9 cellular contexts compared by ENCODE assay signal in the genomic region with DNA sequence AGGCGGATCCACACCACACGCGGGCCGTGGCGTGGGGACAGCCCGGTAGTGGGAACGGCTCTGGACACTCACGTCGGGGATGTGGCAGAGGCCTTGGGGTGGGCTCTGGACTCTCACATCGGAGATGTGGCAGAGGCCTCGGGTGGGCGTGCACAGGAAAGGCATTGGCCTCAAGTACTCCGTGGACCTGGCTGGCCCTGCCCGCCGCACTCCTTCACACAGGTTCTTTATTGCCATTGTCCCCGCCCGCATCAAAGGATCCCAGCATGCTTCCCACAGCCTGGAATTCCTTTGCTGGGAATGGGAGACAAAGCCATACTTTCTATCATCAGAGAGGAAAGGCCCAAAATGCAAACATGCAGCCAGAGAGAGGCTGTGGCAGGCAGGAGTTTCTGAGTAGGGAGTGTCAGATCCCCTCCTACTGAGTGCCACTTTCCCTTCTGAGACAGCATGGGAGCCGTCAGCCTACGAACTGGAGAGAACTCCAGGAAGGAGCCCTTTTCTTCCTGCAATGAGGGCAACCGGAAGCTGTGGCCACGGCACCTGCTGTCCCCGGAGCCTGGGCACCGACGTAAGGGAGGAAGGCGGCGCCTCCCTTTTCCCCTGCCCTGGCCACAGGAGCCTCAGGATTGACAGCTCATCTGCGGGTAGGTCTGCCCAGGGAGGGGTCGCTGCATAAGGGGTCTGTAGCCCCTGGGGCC. TPM values are rescaled to one million over a fixed set of nuclear protein-coding genes. Genes with fewer than 3 reads are reported as not detected.
A peak's percentile ranks its signal among the peaks of the same experiment; 100 is the strongest.
DNase-seq lines count a peak whose midpoint lies in the region; ATAC-seq and TF ChIP-seq lines count a peak whose summit lies in the region.
"Had no signal": no experiment of that assay in that cellular context is flagged by ENCODE, and none has a peak within 500 bp of the region (broad histone marks: within the 10 kb centered on the region; RNA-seq: fewer than 3 reads in every experiment).

No MANE protein-coding gene starts in this region.

- no peaks in the 10 kb centered on the region for H4K20me1 ChIP-seq in H9 (ENCODE audit: control insufficient read depth, insufficient read depth, insufficient read length)

- H2BK20ac ChIP-seq in H9 (ENCODE audit: low read depth, low read length, poor library complexity, severe bottlenecking), result no peak overlapping the region

- H2BK120ac ChIP-seq in H9 (ENCODE audit: low read depth, low read length, poor library complexity, severe bottlenecking), result no peak overlapping the region

- H3K4me3 ChIP-seq in AG04450 (ENCODE audit: low read depth, low read length) (no peak overlapping the region), MG63 (no peak overlapping the region)

- no peak overlapping the region for H3K4me2 ChIP-seq in H9 (ENCODE audit: insufficient read depth, insufficient read length, low read length)

- H3K56ac ChIP-seq in H9 (ENCODE audit: insufficient read length, low read depth, low read length), result no peak overlapping the region

- H3K4me1 ChIP-seq in H9 (ENCODE audit: insufficient read depth, low read length), result peaks cover 4% of the 10 kb centered on the region; the same call in 1 of the 2 replicates

- no peaks in the 10 kb centered on the region; the same call in 1 of the 2 replicates for H3K9me3 ChIP-seq in AG04450 (ENCODE audit: control insufficient read depth, insufficient read depth, low read length)
- no peaks in the 10 kb centered on the region for H3K9me3 ChIP-seq in H9 (ENCODE audit: control insufficient read depth, low read depth, low read length)
- H3K9me3 ChIP-seq in MG63, result no peaks in the 10 kb centered on the region

- CTCF ChIA-PET in AG04450 (lab: Charles Lee), result interaction anchor here (0.8 to 1.6 kb wide), 4 partner anchors 11 to 261 kb away, joined by 3 to 8 read pairs (median 4); a partner anchor contains a TSS
- CTCF ChIA-PET in activated CD8-positive, alpha-beta T cell treated with anti-CD3 and anti-CD28 coated beads for 36 hours (lab: Charles Lee), result interaction anchor here (0.7 to 1.9 kb wide), 2 partner anchors 10 to 62 kb away, joined by 3 to 8 read pairs; a partner anchor contains a TSS

- H3K4ac ChIP-seq in H9 (ENCODE audit: low read depth, low read length), result no peak overlapping the region

- no peak overlapping the region for H2AFZ ChIP-seq in H9 (ENCODE audit: low read length)

- WGBS in H9 (ENCODE audit: extremely low coverage, insufficient read length, low lambda C conversion rate), result no CpG with 5 or more reads among the region's 28 CpGs

- no peak overlapping the region for H3K23ac ChIP-seq in H9 (ENCODE audit: insufficient read length, low read depth, low read length)

- TF ChIP-seq CTCF in AG04450 (IDR thresholded peaks at IDR 0.05; ENCODE audit: low read depth, low read length), result no peak
- no peak for TF ChIP-seq CTCF in H9 (conservative IDR thresholded peaks at IDR 0.05)
- no peak for TF ChIP-seq CTCF in activated CD8-positive, alpha-beta T cell treated with anti-CD3 and anti-CD28 coated beads for 36 hours (IDR thresholded peaks at IDR 0.05)

- no peak overlapping the region for H4K91ac ChIP-seq in H9 (ENCODE audit: insufficient read length, low read depth, low read length)

- no peak overlapping the region for H2BK15ac ChIP-seq in H9 (ENCODE audit: low read depth, low read length)

- no peak overlapping the region for H4K5ac ChIP-seq in H9 (ENCODE audit: insufficient read length, low read depth, low read length)

- DNase-seq in AG04450 (ENCODE audit: low read depth, low spot score) (no peak), H9 (no peak), memory B cell (ENCODE audit: low spot score in 2 of 2) (no peak), RKO (ENCODE audit: low spot score) (no peak), GM19238 (ENCODE audit: insufficient read length, low spot score) (no peak), NCI-H510A treated with DMSO at 0.1 percent for 48 hours (lab: John Stamatoyannopoulos, UW) (no peak), MG63 (no peak)
- DNase-seq in activated CD8-positive, alpha-beta T cell treated with anti-CD3 and anti-CD28 coated beads for 36 hours, result peak; percentile 54
- DNase-seq: DMS 273 treated with DMSO at 0.1 percent for 48 hours had no signal

- no peak overlapping the region for H2BK12ac ChIP-seq in H9 (ENCODE audit: insufficient read length, low read depth, low read length)

- peaks cover 3% of the 10 kb centered on the region for H3K23me2 ChIP-seq in H9 (ENCODE audit: insufficient read length, low read depth, low read length, poor library complexity, severe bottlenecking)

- peaks cover 2 to 7% of the 10 kb centered on the region in 2 experiments; a peak in 3 of 5 replicates for H3K9me3 Mint-ChIP-seq in H9
- no peaks in the 10 kb centered on the region for H3K9me3 Mint-ChIP-seq in activated CD8-positive, alpha-beta T cell treated with anti-CD3 and anti-CD28 coated beads for 36 hours
- H3K9me3 Mint-ChIP-seq in memory B cell, result no peaks in the 10 kb centered on the region

- intact Hi-C loops in activated CD8-positive, alpha-beta T cell treated with anti-CD3 and anti-CD28 coated beads for 36 hours (cut with micrococcal nuclease), result loop anchor here (5.0 kb wide), 1 partner anchor 33 kb away; no protein-coding TSS in a partner anchor

- no peak overlapping the region for H3T11ph ChIP-seq in H9 (ENCODE audit: low read length)

- H4K8ac ChIP-seq in H9 (replicated peaks; ENCODE audit: insufficient read length, low read depth, low read length), result no peak overlapping the region

- H2AK5ac ChIP-seq in H9 (ENCODE audit: insufficient read length, low read length), result no peak overlapping the region

- no peak overlapping the region for H3K9ac ChIP-seq in H9 (ENCODE audit: extremely low read depth, insufficient read length, low read length)

- no peaks in the 10 kb centered on the region for H3K79me1 ChIP-seq in H9 (ENCODE audit: insufficient read depth, low read depth, low read length, poor library complexity, severe bottlenecking)

- H3K4me1 Mint-ChIP-seq in H9 (peaks cover 24 to 32% of the 10 kb centered on the region in 2 experiments), memory B cell (peaks cover 32% of the 10 kb centered on the region)
- peaks cover 66% of the 10 kb centered on the region for H3K4me1 Mint-ChIP-seq in activated CD8-positive, alpha-beta T cell treated with anti-CD3 and anti-CD28 coated beads for 36 hours (ENCODE audit: low read depth)

- H3K27ac Mint-ChIP-seq in H9 (no peak overlapping the region), memory B cell (peak overlapping the region; percentile 84)
- H3K27ac Mint-ChIP-seq in activated CD8-positive, alpha-beta T cell treated with anti-CD3 and anti-CD28 coated beads for 36 hours, result no peak overlapping the region

- H3K14ac ChIP-seq in H9 (ENCODE audit: insufficient read depth, low read length), result peak overlapping the region; percentile 64; the same call in 1 of the 2 replicates

- H3K36me3 Mint-ChIP-seq in H9 (ENCODE audit: insufficient read depth in 1 of 3, low read depth in 3 of 3) (no peaks in the 10 kb centered on the region), memory B cell (no peaks in the 10 kb centered on the region)
- no peaks in the 10 kb centered on the region for H3K36me3 Mint-ChIP-seq in activated CD8-positive, alpha-beta T cell treated with anti-CD3 and anti-CD28 coated beads for 36 hours (ENCODE audit: low read depth)

- peak overlapping the region; percentile 90 for H3K27ac ChIP-seq in AG04450 (ENCODE audit: low read depth, low read length)
- no peak overlapping the region for H3K27ac ChIP-seq in H9 (ENCODE audit: insufficient read length, low read depth, low read length)

- peak overlapping the region in 1 of 2 experiments; percentile 47; a peak in 1 of 5 replicates for H3K4me3 Mint-ChIP-seq in H9
- no peak overlapping the region for H3K4me3 Mint-ChIP-seq in activated CD8-positive, alpha-beta T cell treated with anti-CD3 and anti-CD28 coated beads for 36 hours
- peak overlapping the region; percentile 86 for H3K4me3 Mint-ChIP-seq in memory B cell

- POLR2A ChIA-PET in AG04450 (lab: Yijun Ruan, JAX), result no interaction called here
- POLR2A ChIA-PET in activated CD8-positive, alpha-beta T cell treated with anti-CD3 and anti-CD28 coated beads for 36 hours (lab: Charles Lee), result interaction anchor here (0.7 to 4.7 kb wide), 5 partner anchors 8 to 57 kb away, joined by 3 to 17 read pairs (median 3); no protein-coding TSS in a partner anchor

- H3K27me3 Mint-ChIP-seq in H9 (ENCODE audit: low read depth) (peaks cover 69% of the 10 kb centered on the region), memory B cell (peaks cover 14% of the 10 kb centered on the region)
- H3K27me3 Mint-ChIP-seq in activated CD8-positive, alpha-beta T cell treated with anti-CD3 and anti-CD28 coated beads for 36 hours, result peaks cover 9% of the 10 kb centered on the region

- no peak overlapping the region for H2BK5ac ChIP-seq in H9 (ENCODE audit: insufficient read length, low read length)

- ATAC-seq in activated CD8-positive, alpha-beta T cell treated with anti-CD3 and anti-CD28 coated beads for 36 hours, result no peak
- ATAC-seq in memory B cell (ENCODE audit: low read depth), result no peak

- no peaks in the 10 kb centered on the region for H3K79me2 ChIP-seq in H9 (ENCODE audit: insufficient read depth, low read length)

- no peaks in the 10 kb centered on the region for H3K27me3 ChIP-seq in AG04450 (ENCODE audit: control insufficient read depth, insufficient read depth, low read length)
- H3K27me3 ChIP-seq in H9 (ENCODE audit: insufficient read depth, low read length), result no peaks in the 10 kb centered on the region; the same call in 1 of the 2 replicates
- H3K27me3 ChIP-seq in MG63, result no peaks in the 10 kb centered on the region

- no peaks in the 10 kb centered on the region for H3K36me3 ChIP-seq in MG63

- H3K18ac ChIP-seq in H9 (ENCODE audit: insufficient read length, low read depth, low read length), result no peak overlapping the region

RNA-seq across cellular contexts. Expression of a gene that starts 51.5 kb away (rescaled TPM):
- 38.9 and 45.0 TPM in 2 replicates for polyA plus RNA-seq in AG04450 (2011; rRNA removed)
- polyA minus RNA-seq in AG04450 (2011; rRNA and poly(A)+ RNA removed), result 19.6 and 20.0 TPM in 2 replicates
- 123 and 124 TPM in 2 replicates for total RNA-seq in H9 (2021)
- total RNA-seq in activated CD8-positive, alpha-beta T cell treated with anti-CD3 and anti-CD28 coated beads for 36 hours, result 100 to 1,000 TPM; 284 to 285 TPM
- 27.2 and 99.9 TPM in 2 replicates for total RNA-seq in MG63 (2014; rRNA removed; shearing (Covaris generic); ENCODE audit: low replicate concordance)
